1 cellular context compared by ENCODE assay signal in the genomic region with DNA sequence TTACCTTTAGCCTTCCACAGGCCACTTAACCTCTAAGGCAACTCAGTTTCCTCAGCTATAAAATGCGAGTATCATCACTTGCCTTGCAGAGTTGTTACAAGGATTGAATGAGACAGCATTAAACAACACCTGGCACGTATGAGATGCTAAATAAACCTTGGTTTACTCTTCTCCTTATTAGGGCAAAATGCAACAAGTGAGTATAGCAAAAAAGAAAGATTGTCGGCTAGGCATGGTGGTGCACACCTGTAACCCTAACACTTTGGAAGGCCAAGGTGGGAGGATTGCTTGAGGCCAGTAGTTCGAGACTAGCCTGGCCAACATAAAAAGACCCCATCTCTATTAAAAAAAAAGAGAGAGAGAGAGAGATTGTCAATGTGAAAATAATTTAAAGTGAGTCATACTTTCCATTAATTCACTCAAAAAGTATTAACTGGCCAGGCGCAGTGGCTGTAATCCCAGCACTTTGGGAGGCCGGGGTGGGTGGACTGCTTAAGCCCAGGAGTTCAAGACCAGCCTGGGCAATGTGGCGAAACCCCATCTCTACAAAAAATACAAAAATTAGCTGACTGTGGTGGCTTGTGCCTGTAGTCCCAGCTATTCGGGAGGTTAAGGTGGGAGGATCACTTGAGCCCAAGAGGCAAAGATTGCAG.
TF ChIP-seq lines count a peak whose summit lies in the region.

No MANE protein-coding gene starts in this region.

TF ChIP-seq in GM12878, 131 proteins besides CTCF, POLR2A, EP300 and RAD21:
- TF ChIP-seq ZNF274 (IDR thresholded peaks at IDR 0.05; ENCODE audit: insufficient read depth, insufficient read length) = no peak
- TF ChIP-seq FOXK2 (IDR thresholded peaks at IDR 0.05) = no peak
- TF ChIP-seq SRF (IDR thresholded peaks at IDR 0.05; ENCODE audit: low read depth in 2 of 2, low read length in 2 of 2) = 0 out of 4 replicates have a peak, but pooled peaks of 1 of the 2 experiments have one; percentile 37
- no peak for TF ChIP-seq RB1 (IDR thresholded peaks at IDR 0.05; ENCODE audit: borderline replicate concordance)
- no peak for TF ChIP-seq FOXM1 (IDR thresholded peaks at IDR 0.05; ENCODE audit: low read depth, low read length)
- TF ChIP-seq, protein P1, sequence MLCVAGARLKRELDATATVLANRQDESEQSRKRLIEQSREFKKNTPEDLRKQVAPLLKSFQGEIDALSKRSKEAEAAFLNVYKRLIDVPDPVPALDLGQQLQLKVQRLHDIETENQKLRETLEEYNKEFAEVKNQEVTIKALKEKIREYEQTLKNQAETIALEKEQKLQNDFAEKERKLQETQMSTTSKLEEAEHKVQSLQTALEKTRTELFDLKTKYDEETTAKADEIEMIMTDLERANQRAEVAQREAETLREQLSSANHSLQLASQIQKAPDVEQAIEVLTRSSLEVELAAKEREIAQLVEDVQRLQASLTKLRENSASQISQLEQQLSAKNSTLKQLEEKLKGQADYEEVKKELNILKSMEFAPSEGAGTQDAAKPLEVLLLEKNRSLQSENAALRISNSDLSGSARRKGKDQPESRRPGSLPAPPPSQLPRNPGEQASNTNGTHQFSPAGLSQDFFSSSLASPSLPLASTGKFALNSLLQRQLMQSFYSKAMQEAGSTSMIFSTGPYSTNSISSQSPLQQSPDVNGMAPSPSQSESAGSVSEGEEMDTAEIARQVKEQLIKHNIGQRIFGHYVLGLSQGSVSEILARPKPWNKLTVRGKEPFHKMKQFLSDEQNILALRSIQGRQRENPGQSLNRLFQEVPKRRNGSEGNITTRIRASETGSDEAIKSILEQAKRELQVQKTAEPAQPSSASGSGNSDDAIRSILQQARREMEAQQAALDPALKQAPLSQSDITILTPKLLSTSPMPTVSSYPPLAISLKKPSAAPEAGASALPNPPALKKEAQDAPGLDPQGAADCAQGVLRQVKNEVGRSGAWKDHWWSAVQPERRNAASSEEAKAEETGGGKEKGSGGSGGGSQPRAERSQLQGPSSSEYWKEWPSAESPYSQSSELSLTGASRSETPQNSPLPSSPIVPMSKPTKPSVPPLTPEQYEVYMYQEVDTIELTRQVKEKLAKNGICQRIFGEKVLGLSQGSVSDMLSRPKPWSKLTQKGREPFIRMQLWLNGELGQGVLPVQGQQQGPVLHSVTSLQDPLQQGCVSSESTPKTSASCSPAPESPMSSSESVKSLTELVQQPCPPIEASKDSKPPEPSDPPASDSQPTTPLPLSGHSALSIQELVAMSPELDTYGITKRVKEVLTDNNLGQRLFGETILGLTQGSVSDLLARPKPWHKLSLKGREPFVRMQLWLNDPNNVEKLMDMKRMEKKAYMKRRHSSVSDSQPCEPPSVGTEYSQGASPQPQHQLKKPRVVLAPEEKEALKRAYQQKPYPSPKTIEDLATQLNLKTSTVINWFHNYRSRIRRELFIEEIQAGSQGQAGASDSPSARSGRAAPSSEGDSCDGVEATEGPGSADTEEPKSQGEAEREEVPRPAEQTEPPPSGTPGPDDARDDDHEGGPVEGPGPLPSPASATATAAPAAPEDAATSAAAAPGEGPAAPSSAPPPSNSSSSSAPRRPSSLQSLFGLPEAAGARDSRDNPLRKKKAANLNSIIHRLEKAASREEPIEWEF (IDR thresholded peaks at IDR 0.05; ENCODE audit: insufficient replicate concordance, low read depth, low read length) = no peak
- TF ChIP-seq CHD2 (IDR thresholded peaks at IDR 0.05; ENCODE audit: borderline replicate concordance, low read depth, low read length) = no peak
- no peak for TF ChIP-seq BCL11A (IDR thresholded peaks at IDR 0.05; ENCODE audit: low read depth, low read length)
